ENCODE assay signal across 23 cellular contexts in the genomic region with DNA sequence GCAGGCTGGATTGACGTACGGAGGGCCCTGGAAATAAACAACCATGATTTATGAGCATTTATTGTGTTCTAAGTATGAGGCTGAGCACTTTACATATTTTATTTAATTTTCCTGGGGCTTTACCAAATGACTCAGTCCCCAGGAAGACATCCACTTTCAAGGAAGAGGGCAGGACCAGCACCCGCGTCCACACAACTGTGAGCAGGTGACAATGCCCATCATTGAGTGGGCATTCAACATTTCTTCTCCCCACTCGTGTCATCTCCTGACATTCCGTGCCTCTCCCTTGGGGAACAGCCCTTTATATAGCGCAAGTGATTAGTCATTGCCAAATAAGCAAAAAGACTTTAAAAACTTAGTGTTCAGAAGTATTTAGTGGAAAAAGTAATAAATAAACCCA. TPM values are rescaled to one million over a fixed set of nuclear protein-coding genes. Genes with fewer than 3 reads are reported as not detected.
"Had no signal": no experiment of that assay in that cellular context is flagged by ENCODE, and none has a peak within 500 bp of the region (broad histone marks: within the 10 kb centered on the region; RNA-seq: fewer than 3 reads in every experiment).

No MANE protein-coding gene starts in this region.

- H3K4me3 ChIP-seq: esophagus squamous epithelium, lower lobe of right lung, pancreas, sigmoid colon, tibial nerve had no signal

- H3K9me3 ChIP-seq: esophagus squamous epithelium, lower lobe of right lung, neutrophil, pancreas, sigmoid colon had no signal

- H3K4me1 Mint-ChIP-seq: activated CD4-positive, alpha-beta T cell treated with anti-CD3 and anti-CD28 coated beads, Interleukin-2, amount 10 ng/mL, durations not matched to agents 24 days and 14 days; stimulated activated naive B cell treated with anti-CD40 and anti-IgM and Interleukin-4, amounts not matched to agents 10 μg/mL and 1 μg/mL and 100 μg/mL, for 72 hours had no signal

- ATAC-seq: activated CD8-positive, alpha-beta T cell treated with anti-CD3 and anti-CD28 coated beads, Interleukin-2, amount 10 ng/mL, durations not matched to agents 7 days and 5 days; lower lobe of right lung; natural killer cell treated with Interleukin-12 subunit alpha and Interleukin-12 subunit beta and Interleukin-15 and Interleukin-18, amount 100 ng/mL, for 72 hours; pancreas; stimulated activated naive B cell treated with anti-CD40 and anti-IgM and Interleukin-4, amounts not matched to agents 10 μg/mL and 1 μg/mL and 100 μg/mL, for 72 hours had no signal

- H3K27ac Mint-ChIP-seq: activated CD4-positive, alpha-beta T cell treated with anti-CD3 and anti-CD28 coated beads, Interleukin-2, amount 10 ng/mL, durations not matched to agents 24 days and 14 days; activated CD8-positive, alpha-beta T cell treated with anti-CD3 and anti-CD28 coated beads, Interleukin-2, amount 10 ng/mL, durations not matched to agents 7 days and 5 days; activated naive CD4-positive, alpha-beta T cell treated with anti-CD3 and anti-CD28 coated beads for 36 hours; activated T-cell treated with anti-CD3 and anti-CD28 coated beads, Interleukin-2, amount 50 U/mL, for 24 hours; dendritic cell treated with granulocyte-macrophage colony-stimulating factor and Interleukin-4, amounts not matched to agents 40 ng/mL and 50 ng/mL, for 4 days; natural killer cell treated with Interleukin-12 subunit alpha and Interleukin-12 subunit beta and Interleukin-15 and Interleukin-18, amount 100 ng/mL, for 72 hours; stimulated activated naive B cell treated with anti-CD40 and anti-IgM and Interleukin-4, amounts not matched to agents 10 μg/mL and 1 μg/mL and 100 μg/mL, for 72 hours had no signal

- H3K36me3 Mint-ChIP-seq: natural killer cell treated with Interleukin-12 subunit alpha and Interleukin-12 subunit beta and Interleukin-15 and Interleukin-18, amount 100 ng/mL, for 72 hours; stimulated activated naive B cell treated with anti-CD40 and anti-IgM and Interleukin-4, amounts not matched to agents 10 μg/mL and 1 μg/mL and 100 μg/mL, for 72 hours had no signal

- H3K9me3 Mint-ChIP-seq: activated CD4-positive, alpha-beta T cell treated with anti-CD3 and anti-CD28 coated beads, Interleukin-2, amount 10 ng/mL, durations not matched to agents 24 days and 14 days; activated naive CD4-positive, alpha-beta T cell treated with anti-CD3 and anti-CD28 coated beads for 36 hours; activated T-cell treated with anti-CD3 and anti-CD28 coated beads, Interleukin-2, amount 50 U/mL, for 24 hours; natural killer cell treated with Interleukin-12 subunit alpha and Interleukin-12 subunit beta and Interleukin-15 and Interleukin-18, amount 100 ng/mL, for 72 hours had no signal

- H3K36me3 ChIP-seq: esophagus squamous epithelium, lower lobe of right lung, neutrophil, pancreas, sigmoid colon, tibial nerve had no signal

- H3K4me1 ChIP-seq: lower lobe of right lung, pancreas had no signal

- H3K4me3 Mint-ChIP-seq: activated CD4-positive, alpha-beta T cell treated with anti-CD3 and anti-CD28 coated beads, Interleukin-2, amount 10 ng/mL, durations not matched to agents 24 days and 14 days; activated CD8-positive, alpha-beta T cell treated with anti-CD3 and anti-CD28 coated beads, Interleukin-2, amount 10 ng/mL, durations not matched to agents 7 days and 5 days; activated naive CD4-positive, alpha-beta T cell treated with anti-CD3 and anti-CD28 coated beads for 36 hours; activated T-cell treated with anti-CD3 and anti-CD28 coated beads, Interleukin-2, amount 50 U/mL, for 24 hours; dendritic cell treated with granulocyte-macrophage colony-stimulating factor and Interleukin-4, amounts not matched to agents 40 ng/mL and 50 ng/mL, for 4 days; natural killer cell treated with Interleukin-12 subunit alpha and Interleukin-12 subunit beta and Interleukin-15 and Interleukin-18, amount 100 ng/mL, for 72 hours; stimulated activated naive B cell treated with anti-CD40 and anti-IgM and Interleukin-4, amounts not matched to agents 10 μg/mL and 1 μg/mL and 100 μg/mL, for 72 hours had no signal

- DNase-seq: activated CD4-positive, alpha-beta T cell treated with anti-CD3 and anti-CD28 coated beads, Interleukin-2, amount 10 ng/mL, durations not matched to agents 24 days and 14 days; activated CD8-positive, alpha-beta T cell treated with anti-CD3 and anti-CD28 coated beads, Interleukin-2, amount 10 ng/mL, durations not matched to agents 7 days and 5 days; activated naive CD4-positive, alpha-beta T cell treated with anti-CD3 and anti-CD28 coated beads for 36 hours; activated T-cell treated with anti-CD3 and anti-CD28 coated beads, Interleukin-2, amount 50 U/mL, for 24 hours; anterior cingulate cortex; cerebellar nuclear complex; effector memory CD4-positive, alpha-beta T cell; esophagus squamous epithelium; hippocampal formation; left cardiac atrium; lower lobe of right lung; pancreas; sigmoid colon; stimulated activated naive B cell treated with anti-CD40 and anti-IgM and Interleukin-4, amounts not matched to agents 10 μg/mL and 1 μg/mL and 100 μg/mL, for 72 hours; T1000 had no signal

- H3K27ac ChIP-seq: lower lobe of right lung, neutrophil, pancreas, tibial nerve had no signal

- H3K27me3 ChIP-seq: esophagus squamous epithelium, neutrophil, pancreas, sigmoid colon, tibial nerve had no signal

RNA-seq across cellular contexts. Expression of a gene that starts 57.6 kb away (rescaled TPM):
- total RNA-seq: activated CD4-positive, alpha-beta T cell treated with anti-CD3 and anti-CD28 coated beads, Interleukin-2, amount 10 ng/mL, durations not matched to agents 24 days and 14 days; activated CD8-positive, alpha-beta T cell treated with anti-CD3 and anti-CD28 coated beads, Interleukin-2, amount 10 ng/mL, durations not matched to agents 7 days and 5 days; activated naive CD4-positive, alpha-beta T cell treated with anti-CD3 and anti-CD28 coated beads for 36 hours; endothelial cell of umbilical vein; esophagus squamous epithelium; left cardiac atrium; lower lobe of right lung; natural killer cell treated with Interleukin-12 subunit alpha and Interleukin-12 subunit beta and Interleukin-15 and Interleukin-18, amount 100 ng/mL, for 72 hours; pancreas; pulmonary artery endothelial cell; subcutaneous adipose tissue; T-helper 1 cell treated with Interleukin-12 subunit alpha and Interleukin-12 subunit beta and Interleukin-4 antibody, amounts not matched to agents 30 ng/mL and 1 ng/mL, for 36 hours had no signal
